Comparison of ENCODE assay signal across 8 cellular contexts in the genomic region with DNA sequence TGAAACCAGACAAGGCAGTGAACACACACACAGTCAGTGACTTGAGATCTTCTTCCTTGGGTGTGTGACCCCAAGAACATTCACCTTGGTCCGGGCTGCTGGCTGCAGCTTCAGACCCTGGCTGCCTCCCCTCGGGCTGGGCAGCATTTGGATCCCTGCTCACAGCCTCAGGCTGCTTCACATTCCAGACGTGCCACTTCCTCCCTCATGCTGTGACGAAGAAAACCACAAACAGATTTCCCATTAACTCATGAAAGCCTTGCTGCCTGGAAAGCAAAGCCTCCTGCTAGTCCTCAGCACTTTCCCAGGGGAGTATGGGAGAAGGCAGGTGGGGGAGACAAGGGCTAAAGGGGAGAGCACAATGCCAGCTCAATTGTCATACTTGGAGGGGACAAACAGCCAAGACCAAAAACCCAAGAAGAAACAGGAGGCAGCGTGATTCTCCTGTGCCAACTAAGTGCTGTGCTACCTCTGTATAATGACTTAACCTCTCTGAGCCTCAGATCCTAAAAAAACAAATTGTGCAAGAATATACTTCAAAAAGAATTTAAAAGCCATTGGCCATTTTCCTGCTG.
DNase-seq lines count a peak whose midpoint lies in the region; ATAC-seq and TF ChIP-seq lines count a peak whose summit lies in the region.
"Had no signal": no experiment of that assay in that cellular context is flagged by ENCODE, and none has a peak within 500 bp of the region (broad histone marks: within the 10 kb centered on the region; RNA-seq: fewer than 3 reads in every experiment).

No MANE protein-coding gene starts in this region.

- POLR2A ChIA-PET in GM10248 (lab: Yijun Ruan, JAX), result no interaction called here

- no peaks in the 10 kb centered on the region for H3K27me3 ChIP-seq in SJSA1 (replicated peaks)
- H3K27me3 ChIP-seq in skeletal muscle satellite cell (ENCODE audit: control insufficient read depth, insufficient read depth, low read length), result no peaks in the 10 kb centered on the region

- H3K36me3 ChIP-seq in SJSA1 (no peaks in the 10 kb centered on the region), skeletal muscle satellite cell (ENCODE audit: insufficient read depth, low read length) (no peaks in the 10 kb centered on the region)

- H3K27ac ChIP-seq in SJSA1, result peak overlapping the region; percentile 84

- CTCF ChIA-PET in GM10248 (lab: Yijun Ruan, JAX), result interaction anchor here (2.2 kb wide), 1 partner anchor 514 kb away, joined by 5 read pairs; no protein-coding TSS in a partner anchor

- H3K4me1 ChIP-seq in SJSA1 (replicated peaks), result peaks cover 17% of the 10 kb centered on the region
- peaks cover 25% of the 10 kb centered on the region for H3K4me1 ChIP-seq in skeletal muscle satellite cell (ENCODE audit: control insufficient read depth, insufficient read depth, low read length)

- H3K4me3 ChIP-seq in HFF-Myc (replicated peaks; ENCODE audit: low read depth, low read length) (no peak overlapping the region), SJSA1 (no peak overlapping the region), foreskin fibroblast (ENCODE audit: low read depth in 1 of 2, low read length in 2 of 2) (peak overlapping the region; percentile 4 to 5), skeletal muscle satellite cell (ENCODE audit: low read length) (peak overlapping the region; percentile 39)

- H3K9me3 ChIP-seq in SJSA1 (replicated peaks), result no peaks in the 10 kb centered on the region
- H3K9me3 ChIP-seq in skeletal muscle satellite cell (replicated peaks; ENCODE audit: low read length), result no peaks in the 10 kb centered on the region

- H3K9ac ChIP-seq in skeletal muscle satellite cell (ENCODE audit: low read depth, low read length), result peak overlapping the region; percentile 76

- H3K4me2 ChIP-seq in skeletal muscle satellite cell (ENCODE audit: low read length), result peak overlapping the region; percentile 77

- TF ChIP-seq CTCF in HFF-Myc (IDR thresholded peaks at IDR 0.05; ENCODE audit: low read depth, low read length, missing control alignments) (no peak), foreskin fibroblast (IDR thresholded peaks at IDR 0.05; ENCODE audit: low read depth, low read length) (no peak), GM10248 (IDR thresholded peaks at IDR 0.05; ENCODE audit: control extremely low read depth, extremely low read depth, low read depth, missing control alignments) (no peak)

- peak; percentile 92 for DNase-seq in HFF-Myc (ENCODE audit: extremely low read depth, low read depth)
- DNase-seq in SJSA1 (ENCODE audit: low read depth in 1 of 2, low spot score in 2 of 2), result peak; percentile 81 to 89
- peak; percentile 77 to 82 for DNase-seq in foreskin fibroblast
- no peak for DNase-seq in stimulated activated CD4-positive, alpha-beta T cell treated with anti-CD3 and anti-CD28 coated beads, Interleukin-1b, Interleukin-23, amount 100 ng/mL, for 48 hours
- no peak for DNase-seq in GM10248 (ENCODE audit: extremely low spot score)
- DNase-seq: stimulated activated naive CD4-positive, alpha-beta T cell had no signal

- ATAC-seq in GM21576 (IDR thresholded peaks at IDR 0.05; ENCODE audit: unreplicated experiment), result no peak

Comparison
In these comparisons a context has a peak if more than half of its experiments do, and no peak if none do; other contexts are left out.
1. DNase-seq: peak in HFF-Myc (single experiment), SJSA1 (2 of 2) and foreskin fibroblast (2 of 2); none in stimulated activated CD4-positive, alpha-beta T cell treated with anti-CD3 and anti-CD28 coated beads, Interleukin-1b, Interleukin-23, amount 100 ng/mL, for 48 hours (single experiment) and GM10248 (single experiment).
2. H3K4me3 ChIP-seq: peak in foreskin fibroblast (2 of 2) and skeletal muscle satellite cell (single experiment); none in HFF-Myc (single experiment) and SJSA1 (single experiment).